8 cellular contexts compared by ENCODE assay signal in genomic region chrX:78104447-78105176, GRCh38. TPM values are rescaled to one million over a fixed set of nuclear protein-coding genes. Genes with fewer than 3 reads are reported as not detected.
DNase-seq lines count a peak whose midpoint lies in the region; ATAC-seq and TF ChIP-seq lines count a peak whose summit lies in the region.

No MANE protein-coding gene starts in this region.

- peaks cover 49 to 59% (median 55%) of the 10 kb centered on the region in 3 donors for H3K4me1 Mint-ChIP-seq in T-cell

- intact Hi-C loops in left colon (cut with DNase I, micrococcal nuclease), result no loop called here

- no peak for TF ChIP-seq CTCF in choroid plexus epithelial cell (conservative IDR thresholded peaks at IDR 0.05; ENCODE audit: low read depth, low read length)

- H3K27ac Mint-ChIP-seq in T-cell, result peak overlapping the region; percentile 91 to 92

- CTCF ChIA-PET in T-cell (lab: Charles Lee), result no interaction called here

- peak; percentile 53 for DNase-seq in AG20443 (ENCODE audit: low spot score)
- peak; percentile 40 for DNase-seq in LoVo (ENCODE audit: low spot score)
- peak in 13 of 34 experiments; percentile 3 to 28 (median 13) for DNase-seq in T-cell
- DNase-seq in choroid plexus epithelial cell (ENCODE audit: low read depth), result peak; percentile 59
- peak; percentile 58 to 74 for DNase-seq in left colon
- peak; percentile 4 for DNase-seq in stimulated activated CD8-positive, alpha-beta memory T cell treated with anti-CD3 and anti-CD28 coated beads, Interleukin-12 subunit alpha, Interleukin-12 subunit beta, amount 100 ng/mL, for 4 hours (ENCODE audit: low read depth)

- H3K36me3 Mint-ChIP-seq in T-cell, result peaks cover 10% of the 10 kb centered on the region

- POLR2A ChIA-PET in T-cell (lab: Charles Lee), result interaction anchor here (0.5 to 2.5 kb wide), 10 partner anchors 12 to 1065 kb away, joined by 3 to 11 read pairs (median 4); partner anchors contain the start of genes COX7B (in 1 of the 2) and TAF9B (in 1 of the 2)

- H3K4me3 Mint-ChIP-seq in T-cell, result peak overlapping the region; percentile 81 to 94 (median 87)

- no peaks in the 10 kb centered on the region for H3K9me3 Mint-ChIP-seq in T-cell

- peak overlapping the region; percentile 82 for H3K4me3 ChIP-seq in choroid plexus epithelial cell (ENCODE audit: low read depth, low read length)

- ATAC-seq in GM19035 (IDR thresholded peaks at IDR 0.05; ENCODE audit: unreplicated experiment) (peak; percentile 27), T-cell (replicated peaks in 1 of 4) (no peak), left colon (peak; percentile 76), GM19397 (IDR thresholded peaks at IDR 0.05; ENCODE audit: unreplicated experiment) (no peak)

- peaks cover 0 to 9% of the 10 kb centered on the region in 2 donors for H3K27me3 Mint-ChIP-seq in T-cell

RNA-seq across cellular contexts. Expression of gene PGK1, which starts 0.6 kb away (rescaled TPM):
- total RNA-seq in T-cell, result 100 to 1,000 TPM; 199 to 264 (median 203) TPM
- 100 to 1,000 TPM; 295 to 355 TPM for total RNA-seq in left colon

RNA-seq across cellular contexts. Expression of gene TAF9B, which starts 34.8 kb away (rescaled TPM):
- total RNA-seq in T-cell, result 10 to 100 TPM in 4 of 5 donors, 1 to 10 TPM in 1; 8.3 to 18.4 (median 17.5) TPM
- 1 to 10 TPM; 3.7 to 5.4 TPM for total RNA-seq in left colon

Comparison
In these comparisons a context has a peak if more than half of its experiments do, and no peak if none do; other contexts are left out.
1. ATAC-seq: peak in GM19035 (single experiment) and left colon (single experiment); none in T-cell (0 of 4) and GM19397 (single experiment).